27 cellular contexts compared by ENCODE assay signal in the genomic region with DNA sequence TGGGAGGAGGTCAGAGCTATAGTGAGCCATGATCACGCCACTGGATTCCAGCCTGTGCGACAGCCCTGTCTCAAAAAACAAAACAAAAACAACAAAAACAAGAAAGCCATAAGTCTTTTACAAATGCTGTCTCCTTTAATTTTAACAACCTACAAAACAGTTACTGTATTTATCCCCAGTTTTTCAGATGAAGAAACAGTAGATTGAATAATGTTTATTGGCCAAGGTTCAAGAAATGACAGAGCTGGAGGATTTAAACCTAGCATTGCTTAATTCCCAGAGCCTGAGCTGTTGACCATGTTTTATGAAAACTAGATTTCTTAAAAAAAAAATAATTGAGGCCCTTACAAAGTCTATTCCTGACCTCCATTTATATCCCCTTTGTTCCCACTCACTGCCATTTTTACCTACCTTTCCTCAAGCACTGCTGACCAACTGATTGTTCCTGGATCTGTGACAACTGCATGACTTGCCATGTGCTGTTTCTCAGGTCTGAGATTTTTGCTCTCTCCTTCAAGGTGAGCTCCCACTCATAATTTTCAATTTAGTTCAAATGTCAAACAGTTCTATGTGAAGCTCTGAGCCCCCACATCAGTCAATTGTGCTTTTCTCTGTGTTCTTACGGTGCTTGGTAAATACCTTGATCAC.
"Had no signal": no experiment of that assay in that cellular context is flagged by ENCODE, and none has a peak within 500 bp of the region (broad histone marks: within the 10 kb centered on the region; RNA-seq: fewer than 3 reads in every experiment).

No MANE protein-coding gene starts in this region.

- H3K27ac Mint-ChIP-seq: activated CD4-positive, alpha-beta memory T cell treated with anti-CD3 and anti-CD28 coated beads for 36 hours; activated CD4-positive, alpha-beta T cell treated with anti-CD3 and anti-CD28 coated beads, Interleukin-2, amount 10 ng/mL, durations not matched to agents 7 days and 5 days; activated naive CD4-positive, alpha-beta T cell treated with anti-CD3 and anti-CD28 coated beads, Interleukin-2, amount 50 U/mL, for 72 hours; activated naive CD8-positive, alpha-beta T cell treated with anti-CD3 and anti-CD28 coated beads, Interleukin-2, amount 50 U/mL, for 24 hours had no signal

- H3K4me3 Mint-ChIP-seq: activated CD4-positive, alpha-beta memory T cell treated with anti-CD3 and anti-CD28 coated beads for 36 hours; activated CD4-positive, alpha-beta T cell treated with anti-CD3 and anti-CD28 coated beads, Interleukin-2, amount 10 ng/mL, durations not matched to agents 7 days and 5 days; activated naive CD8-positive, alpha-beta T cell treated with anti-CD3 and anti-CD28 coated beads, Interleukin-2, amount 50 U/mL, for 24 hours; activated T-cell treated with anti-CD3 and anti-CD28 coated beads, Interleukin-2, amount 50 U/mL, for 4 hours; brain had no signal

- H3K27me3 Mint-ChIP-seq: activated CD4-positive, alpha-beta memory T cell treated with anti-CD3 and anti-CD28 coated beads for 36 hours; activated CD4-positive, alpha-beta T cell treated with anti-CD3 and anti-CD28 coated beads, Interleukin-2, amount 10 ng/mL, durations not matched to agents 7 days and 5 days; activated naive CD8-positive, alpha-beta T cell treated with anti-CD3 and anti-CD28 coated beads, Interleukin-2, amount 50 U/mL, for 24 hours; brain had no signal

- H3K27ac ChIP-seq: Peyer's patch, SJSA1 had no signal

- H3K36me3 Mint-ChIP-seq: activated CD4-positive, alpha-beta memory T cell treated with anti-CD3 and anti-CD28 coated beads for 36 hours; activated naive CD4-positive, alpha-beta T cell treated with anti-CD3 and anti-CD28 coated beads, Interleukin-2, amount 50 U/mL, for 72 hours; brain had no signal

- DNase-seq: activated CD4-positive, alpha-beta memory T cell treated with anti-CD3 and anti-CD28 coated beads for 36 hours; activated CD4-positive, alpha-beta T cell treated with anti-CD3 and anti-CD28 coated beads, Interleukin-2, amount 10 ng/mL, durations not matched to agents 7 days and 5 days; activated CD4-positive, CD25-positive, alpha-beta regulatory T cell; activated CD8-positive, alpha-beta memory T cell treated with anti-CD3 and anti-CD28 coated beads for 24 hours; activated effector memory CD4-positive, alpha-beta T cell treated with anti-CD3 and anti-CD28 coated beads, Interleukin-2, amount 50 U/mL, for 16 hours; activated naive CD4-positive, alpha-beta T cell treated with Interleukin-2 at 50 U/mL for 16 hours; activated naive CD8-positive, alpha-beta T cell treated with anti-CD3 and anti-CD28 coated beads, Interleukin-2, amount 50 U/mL, for 24 hours; activated T-cell treated with anti-CD3 and anti-CD28 coated beads, Interleukin-2, amount 50 U/mL, for 4 hours; amygdala; Kasumi-1; KBM-7; NCI-H1092; NCI-H1417; NCI-H1930; NCI-H2171 treated with DMSO at 0.1 percent for 48 hours; NCI-H345; NCI-H510A; NCI-H526 treated with DMSO at 0.1 percent for 48 hours; NK-92 treated with Interleukin-12 subunit alpha and Interleukin-12 subunit beta, amount 100 ng/mL, for 24 hours; OCI-M1; Peyer's patch; SHP77; T-helper 2 cell; T1000 had no signal

- H3K27me3 ChIP-seq: Peyer's patch, SJSA1 had no signal

- H3K9me3 ChIP-seq: Peyer's patch had no signal

- H3K4me1 ChIP-seq: Peyer's patch, SJSA1 had no signal

- H3K4me1 Mint-ChIP-seq: activated CD4-positive, alpha-beta T cell treated with anti-CD3 and anti-CD28 coated beads, Interleukin-2, amount 10 ng/mL, durations not matched to agents 7 days and 5 days; activated naive CD8-positive, alpha-beta T cell treated with anti-CD3 and anti-CD28 coated beads, Interleukin-2, amount 50 U/mL, for 24 hours had no signal

- H3K36me3 ChIP-seq: Peyer's patch, SJSA1 had no signal

- H3K4me3 ChIP-seq: Peyer's patch, SJSA1 had no signal

- H3K9me3 Mint-ChIP-seq: activated CD4-positive, alpha-beta memory T cell treated with anti-CD3 and anti-CD28 coated beads for 36 hours; activated CD4-positive, alpha-beta T cell treated with anti-CD3 and anti-CD28 coated beads, Interleukin-2, amount 10 ng/mL, durations not matched to agents 7 days and 5 days; activated naive CD4-positive, alpha-beta T cell treated with anti-CD3 and anti-CD28 coated beads, Interleukin-2, amount 50 U/mL, for 72 hours; activated naive CD8-positive, alpha-beta T cell treated with anti-CD3 and anti-CD28 coated beads, Interleukin-2, amount 50 U/mL, for 24 hours; activated T-cell treated with anti-CD3 and anti-CD28 coated beads, Interleukin-2, amount 50 U/mL, for 4 hours; brain had no signal

- ATAC-seq: activated naive CD4-positive, alpha-beta T cell treated with anti-CD3 and anti-CD28 coated beads, Interleukin-2, amount 50 U/mL, for 72 hours; activated naive CD8-positive, alpha-beta T cell treated with anti-CD3 and anti-CD28 coated beads, Interleukin-2, amount 50 U/mL, for 24 hours; activated T-cell treated with anti-CD3 and anti-CD28 coated beads, Interleukin-2, amount 50 U/mL, for 4 hours had no signal
